In genomic region chr1:16167331-16168143, GRCh38 we compare ENCODE assay signal across 8 cellular contexts. TPM values are rescaled to one million over a fixed set of nuclear protein-coding genes. Genes with fewer than 3 reads are reported as not detected.
A peak's percentile ranks its signal among the peaks of the same experiment; 100 is the strongest.
DNase-seq lines count a peak whose midpoint lies in the region; ATAC-seq and TF ChIP-seq lines count a peak whose summit lies in the region.

No MANE protein-coding gene starts in this region.

- intact Hi-C loops in activated CD4-positive, alpha-beta memory T cell treated with anti-CD3 and anti-CD28 coated beads for 36 hours (cut with micrococcal nuclease), result no loop called here

- H3K4me1 ChIP-seq in DOHH2 (ENCODE audit: control insufficient read depth, low read length) (peaks cover 14% of the 10 kb centered on the region), HUES6 (ENCODE audit: control insufficient read depth, insufficient read depth, low read length) (peaks cover 52% of the 10 kb centered on the region), suprapubic skin (peaks cover 19% of the 10 kb centered on the region)

- H3K27me3 ChIP-seq in DOHH2 (ENCODE audit: control insufficient read depth, low read length) (peaks cover 3% of the 10 kb centered on the region; the same call in 1 of the 2 replicates), HUES6 (ENCODE audit: control insufficient read depth, insufficient read depth, low read length) (no peaks in the 10 kb centered on the region), suprapubic skin (no peaks in the 10 kb centered on the region)

- peak; percentile 70 for DNase-seq in activated CD4-positive, alpha-beta memory T cell treated with anti-CD3 and anti-CD28 coated beads for 36 hours
- peak; percentile 70 to 71 (median 71) for DNase-seq in effector memory CD8-positive, alpha-beta T cell
- DNase-seq in suprapubic skin (ENCODE audit: low spot score in 2 of 2), result no peak
- no peak for DNase-seq in NCI-H2107 (lab: John Stamatoyannopoulos, UW)
- no peak for DNase-seq in NCI-H1930 (lab: John Stamatoyannopoulos, UW)

- H3K9ac ChIP-seq in HUES6 (ENCODE audit: low read length), result peak overlapping the region; percentile 81

- H3K27ac Mint-ChIP-seq in activated CD4-positive, alpha-beta memory T cell treated with anti-CD3 and anti-CD28 coated beads for 36 hours, result no peak overlapping the region
- H3K27ac Mint-ChIP-seq in effector memory CD8-positive, alpha-beta T cell, result peak overlapping the region; percentile 49 to 90
- peak overlapping the region in 1 of 3 experiments; percentile 43 for H3K27ac Mint-ChIP-seq in nephron

- H3K9me3 ChIP-seq in DOHH2 (ENCODE audit: control insufficient read depth, insufficient read depth, low read length) (no peaks in the 10 kb centered on the region), HUES6 (ENCODE audit: control insufficient read depth, insufficient read depth, low read depth, low read length) (no peaks in the 10 kb centered on the region), suprapubic skin (no peaks in the 10 kb centered on the region)

- 10% methylated on average over 27 of the region's 60 CpGs for WGBS in suprapubic skin

- H4K20me1 ChIP-seq in DOHH2 (ENCODE audit: control insufficient read depth, insufficient read depth, low read depth, low read length), result no peaks in the 10 kb centered on the region

- no peaks in the 10 kb centered on the region for H3K27me3 Mint-ChIP-seq in activated CD4-positive, alpha-beta memory T cell treated with anti-CD3 and anti-CD28 coated beads for 36 hours
- H3K27me3 Mint-ChIP-seq in effector memory CD8-positive, alpha-beta T cell, result peaks cover 6 to 24% of the 10 kb centered on the region in 2 donors
- H3K27me3 Mint-ChIP-seq in nephron (ENCODE audit: low read depth), result peaks cover 27% of the 10 kb centered on the region

- TF ChIP-seq POLR2A in suprapubic skin (IDR thresholded peaks at IDR 0.05), result no peak

- POLR2A ChIA-PET in activated CD4-positive, alpha-beta memory T cell treated with anti-CD3 and anti-CD28 coated beads for 36 hours (lab: Charles Lee), result interaction anchor here (1.6 kb wide), 1 partner anchor 13 kb away, joined by 3 read pairs; no protein-coding TSS in a partner anchor

- H3F3A ChIP-seq in DOHH2 (ENCODE audit: control insufficient read depth, insufficient read depth), result no peaks in the 10 kb centered on the region

- no peak for TF ChIP-seq EP300 in suprapubic skin (IDR thresholded peaks at IDR 0.05)

- H3K4me3 Mint-ChIP-seq in activated CD4-positive, alpha-beta memory T cell treated with anti-CD3 and anti-CD28 coated beads for 36 hours, result peak overlapping the region; percentile 56
- H3K4me3 Mint-ChIP-seq in effector memory CD8-positive, alpha-beta T cell, result peak overlapping the region; percentile 76 to 77
- peak overlapping the region; percentile 73 to 79 (median 78) for H3K4me3 Mint-ChIP-seq in nephron

- H3K9me2 ChIP-seq in DOHH2 (replicated peaks; ENCODE audit: control insufficient read depth, low read length), result no peaks in the 10 kb centered on the region

- CTCF ChIA-PET in activated CD4-positive, alpha-beta memory T cell treated with anti-CD3 and anti-CD28 coated beads for 36 hours (lab: Charles Lee), result interaction anchor here (2.0 kb wide), 1 partner anchor 85 kb away, joined by 7 read pairs; no protein-coding TSS in a partner anchor

- no peak overlapping the region for H3K27ac ChIP-seq in DOHH2 (ENCODE audit: low read depth, low read length)
- peak overlapping the region; percentile 88; the same call in 1 of the 2 replicates for H3K27ac ChIP-seq in HUES6 (ENCODE audit: low read depth, low read length)
- H3K27ac ChIP-seq in suprapubic skin, result peak overlapping the region; percentile 38

- peaks cover 43% of the 10 kb centered on the region for H3K4me1 Mint-ChIP-seq in activated CD4-positive, alpha-beta memory T cell treated with anti-CD3 and anti-CD28 coated beads for 36 hours (ENCODE audit: low read depth)
- peaks cover 28 to 33% of the 10 kb centered on the region in 2 donors for H3K4me1 Mint-ChIP-seq in effector memory CD8-positive, alpha-beta T cell (ENCODE audit: low read depth in 2 of 2)
- peaks cover 22% of the 10 kb centered on the region for H3K4me1 Mint-ChIP-seq in nephron

- H3K36me3 ChIP-seq in DOHH2 (ENCODE audit: control insufficient read depth, low read length) (no peaks in the 10 kb centered on the region), HUES6 (ENCODE audit: control insufficient read depth, insufficient read depth, low read length) (no peaks in the 10 kb centered on the region), suprapubic skin (no peaks in the 10 kb centered on the region)

- H3K36me3 Mint-ChIP-seq in activated CD4-positive, alpha-beta memory T cell treated with anti-CD3 and anti-CD28 coated beads for 36 hours, result no peaks in the 10 kb centered on the region
- H3K36me3 Mint-ChIP-seq in effector memory CD8-positive, alpha-beta T cell (ENCODE audit: insufficient read depth), result peaks cover 7% of the 10 kb centered on the region
- H3K36me3 Mint-ChIP-seq in nephron (ENCODE audit: low read depth), result no peaks in the 10 kb centered on the region

- peak; percentile 89 for ATAC-seq in effector memory CD8-positive, alpha-beta T cell (replicated peaks)

- H3K4me3 ChIP-seq in DOHH2 (ENCODE audit: low read length) (peak overlapping the region; percentile 60), HUES6 (ENCODE audit: low read depth, low read length) (peak overlapping the region; percentile 57), suprapubic skin (peak overlapping the region; percentile 56)

- H3K9me3 Mint-ChIP-seq in activated CD4-positive, alpha-beta memory T cell treated with anti-CD3 and anti-CD28 coated beads for 36 hours, result no peaks in the 10 kb centered on the region
- no peaks in the 10 kb centered on the region for H3K9me3 Mint-ChIP-seq in effector memory CD8-positive, alpha-beta T cell
- H3K9me3 Mint-ChIP-seq in nephron, result no peaks in the 10 kb centered on the region

- no peak for TF ChIP-seq CTCF in DOHH2 (IDR thresholded peaks at IDR 0.05; ENCODE audit: low read depth, low read length, poor library complexity, severe bottlenecking)
- no peak for TF ChIP-seq CTCF in nephron (IDR thresholded peaks at IDR 0.05; ENCODE audit: unreplicated experiment in 3 of 3)
- TF ChIP-seq CTCF in suprapubic skin (IDR thresholded peaks at IDR 0.05), result no peak

- H3K4me2 ChIP-seq in DOHH2 (ENCODE audit: low read length), result peak overlapping the region; percentile 55

- no peaks in the 10 kb centered on the region for H3K79me2 ChIP-seq in DOHH2 (ENCODE audit: control insufficient read depth, low read length)

RNA-seq across cellular contexts. Expression of gene EPHA2, which starts 11.7 kb away (rescaled TPM):
- total RNA-seq in activated CD4-positive, alpha-beta memory T cell treated with anti-CD3 and anti-CD28 coated beads for 36 hours, result under 1 TPM; 0.22 to 0.33 TPM
- 100 to 1,000 TPM in 3 of 4 donors, 10 to 100 TPM in 1; 59.0 to 145 (median 104) TPM for total RNA-seq in suprapubic skin

RNA-seq across cellular contexts. Expression of gene ARHGEF19, which starts 44.9 kb away (rescaled TPM):
- total RNA-seq in activated CD4-positive, alpha-beta memory T cell treated with anti-CD3 and anti-CD28 coated beads for 36 hours, result 1 to 10 TPM; 7.0 to 7.1 TPM
- total RNA-seq in suprapubic skin, result 10 to 100 TPM; 33.0 to 83.8 (median 45.7) TPM

Comparison
In these comparisons a context has a peak if more than half of its experiments do, and no peak if none do; other contexts are left out.
1. DNase-seq: peak in activated CD4-positive, alpha-beta memory T cell treated with anti-CD3 and anti-CD28 coated beads for 36 hours (single experiment) and effector memory CD8-positive, alpha-beta T cell (3 of 3); none in suprapubic skin (0 of 2), NCI-H2107 (single experiment) and NCI-H1930 (0 of 2).
2. RNA of gene EPHA2, which starts 11.7 kb away (total RNA-seq): 59.0 to 145 TPM in suprapubic skin; 0.22 to 0.33 TPM in activated CD4-positive, alpha-beta memory T cell treated with anti-CD3 and anti-CD28 coated beads for 36 hours; every median in the first group is over 10 times any median in the second.
3. RNA of gene ARHGEF19, which starts 44.9 kb away (total RNA-seq): 33.0 to 83.8 TPM in suprapubic skin; 7.0 to 7.1 TPM in activated CD4-positive, alpha-beta memory T cell treated with anti-CD3 and anti-CD28 coated beads for 36 hours; every median in the first group is over 4 times any median in the second.
4. Peak in every context shown above with its lines, with median percentiles within 50 percentile points of each other: H3K4me3 ChIP-seq and H3K4me3 Mint-ChIP-seq.